ENCODE assay signal across 1 cellular context in the genomic region with DNA sequence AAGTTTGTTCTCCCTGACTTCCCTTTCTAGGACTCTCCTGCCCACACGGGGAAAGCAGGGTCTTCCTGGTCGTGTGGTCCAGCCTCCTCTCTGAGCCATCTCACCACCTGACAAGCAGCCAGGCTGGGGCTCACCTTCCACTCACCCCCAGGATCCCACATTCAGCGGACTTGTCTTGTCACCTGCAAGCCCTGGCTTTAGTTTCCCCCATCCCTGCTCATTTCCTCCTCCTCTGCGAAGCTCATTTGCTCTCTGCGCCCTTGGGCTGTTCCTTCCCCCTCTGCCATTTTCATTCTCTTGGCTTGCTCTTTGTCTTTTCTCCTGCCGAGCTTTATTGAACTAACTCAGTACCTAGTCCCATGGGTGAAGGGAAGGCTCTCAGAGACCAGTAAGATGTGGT.
TF ChIP-seq lines count a peak whose summit lies in the region.

No MANE protein-coding gene starts in this region.

TF ChIP-seq in HCT116, 20 proteins besides CTCF, POLR2A, EP300 and RAD21:
- TF ChIP-seq, protein P1, sequence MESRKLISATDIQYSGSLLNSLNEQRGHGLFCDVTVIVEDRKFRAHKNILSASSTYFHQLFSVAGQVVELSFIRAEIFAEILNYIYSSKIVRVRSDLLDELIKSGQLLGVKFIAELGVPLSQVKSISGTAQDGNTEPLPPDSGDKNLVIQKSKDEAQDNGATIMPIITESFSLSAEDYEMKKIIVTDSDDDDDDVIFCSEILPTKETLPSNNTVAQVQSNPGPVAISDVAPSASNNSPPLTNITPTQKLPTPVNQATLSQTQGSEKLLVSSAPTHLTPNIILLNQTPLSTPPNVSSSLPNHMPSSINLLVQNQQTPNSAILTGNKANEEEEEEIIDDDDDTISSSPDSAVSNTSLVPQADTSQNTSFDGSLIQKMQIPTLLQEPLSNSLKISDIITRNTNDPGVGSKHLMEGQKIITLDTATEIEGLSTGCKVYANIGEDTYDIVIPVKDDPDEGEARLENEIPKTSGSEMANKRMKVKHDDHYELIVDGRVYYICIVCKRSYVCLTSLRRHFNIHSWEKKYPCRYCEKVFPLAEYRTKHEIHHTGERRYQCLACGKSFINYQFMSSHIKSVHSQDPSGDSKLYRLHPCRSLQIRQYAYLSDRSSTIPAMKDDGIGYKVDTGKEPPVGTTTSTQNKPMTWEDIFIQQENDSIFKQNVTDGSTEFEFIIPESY (IDR thresholded peaks at IDR 0.05; ENCODE audit: extremely low read depth, insufficient replicate concordance, low read length) = no peak
- TF ChIP-seq EGR1 (IDR thresholded peaks at IDR 0.05; ENCODE audit: low read depth) (no peak), ZFX (IDR thresholded peaks at IDR 0.05) (no peak), EZH2 (IDR thresholded peaks at IDR 0.05) (no peak), CEBPB (IDR thresholded peaks at IDR 0.05; ENCODE audit: low read depth) (no peak), EZH2phosphoT487 (IDR thresholded peaks at IDR 0.05; ENCODE audit: borderline replicate concordance) (no peak), JUND (IDR thresholded peaks at IDR 0.05) (no peak), ELF1 (IDR thresholded peaks at IDR 0.05; ENCODE audit: borderline replicate concordance, low read depth) (no peak), POLR2AphosphoS5 (IDR thresholded peaks at IDR 0.05; ENCODE audit: low read depth, low read length) (no peak), SIN3A (IDR thresholded peaks at IDR 0.05; ENCODE audit: low read depth) (no peak), YY1 (IDR thresholded peaks at IDR 0.05; ENCODE audit: extremely low read depth, insufficient replicate concordance, low read depth, low read length) (no peak), TCF7L2 (IDR thresholded peaks at IDR 0.05; ENCODE audit: borderline replicate concordance, extremely low read depth, insufficient read depth, insufficient read length) (no peak), SP1 (IDR thresholded peaks at IDR 0.05; ENCODE audit: low read depth) (no peak), CBX3 (IDR thresholded peaks at IDR 0.05; ENCODE audit: low read depth) (no peak), ZNF274 (IDR thresholded peaks at IDR 0.05; ENCODE audit: low read depth, low read length) (no peak)
- TF ChIP-seq, protein P2, sequence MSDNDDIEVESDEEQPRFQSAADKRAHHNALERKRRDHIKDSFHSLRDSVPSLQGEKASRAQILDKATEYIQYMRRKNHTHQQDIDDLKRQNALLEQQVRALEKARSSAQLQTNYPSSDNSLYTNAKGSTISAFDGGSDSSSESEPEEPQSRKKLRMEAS (IDR thresholded peaks at IDR 0.05) = no peak
- TF ChIP-seq, protein P3, sequence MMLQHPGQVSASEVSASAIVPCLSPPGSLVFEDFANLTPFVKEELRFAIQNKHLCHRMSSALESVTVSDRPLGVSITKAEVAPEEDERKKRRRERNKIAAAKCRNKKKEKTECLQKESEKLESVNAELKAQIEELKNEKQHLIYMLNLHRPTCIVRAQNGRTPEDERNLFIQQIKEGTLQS (IDR thresholded peaks at IDR 0.05) = no peak
